In the genomic region with DNA sequence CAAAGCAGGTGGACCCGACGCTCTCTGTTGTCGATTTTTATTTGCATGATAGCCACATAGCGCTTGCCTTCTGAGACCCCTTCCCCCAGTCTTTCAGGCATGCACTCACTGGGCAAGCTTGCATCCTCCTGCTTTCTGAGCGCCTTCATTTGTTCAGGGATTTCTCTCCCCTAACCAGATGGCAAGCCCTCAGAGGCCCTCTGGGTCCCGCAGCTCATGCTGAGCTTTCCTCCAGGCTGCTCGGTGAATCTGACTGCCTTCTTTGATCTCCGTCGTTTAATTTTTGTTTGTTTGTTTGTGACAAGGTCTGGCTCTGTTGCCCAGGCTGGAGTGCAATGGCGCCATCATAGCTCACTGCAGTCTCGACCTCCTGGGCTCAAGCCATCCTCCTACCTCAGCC, we compare ENCODE assay signal across 21 cellular contexts. TPM values are rescaled to one million over a fixed set of nuclear protein-coding genes. Genes with fewer than 3 reads are reported as not detected.
DNase-seq lines count a peak whose midpoint lies in the region; ATAC-seq and TF ChIP-seq lines count a peak whose summit lies in the region.
"Had no signal": no experiment of that assay in that cellular context is flagged by ENCODE, and none has a peak within 500 bp of the region (broad histone marks: within the 10 kb centered on the region; RNA-seq: fewer than 3 reads in every experiment).

No MANE protein-coding gene starts in this region.

- H3K9ac ChIP-seq in neural progenitor cell: no peak overlapping the region
- H3K9ac ChIP-seq: GM23248 had no signal

- H3K4me3 ChIP-seq in neural progenitor cell (no peak overlapping the region), SJCRH30 (no peak overlapping the region)
- H3K4me3 ChIP-seq: GM23248, HAP-1 had no signal

- H3K36me3 Mint-ChIP-seq in glutamatergic neuron (ENCODE audit: unreplicated experiment): peaks cover 5% of the 10 kb centered on the region
- H3K36me3 Mint-ChIP-seq in neural progenitor cell: no peaks in the 10 kb centered on the region
- H3K36me3 Mint-ChIP-seq: CD4-positive, CD25-positive, alpha-beta regulatory T cell; IgD-negative memory B cell had no signal

- TF ChIP-seq CTCF in glutamatergic neuron (IDR thresholded peaks at IDR 0.05; ENCODE audit: partially characterized antibody, unreplicated experiment): no peak
- no peak for TF ChIP-seq CTCF in neural progenitor cell (IDR thresholded peaks at IDR 0.05)

- H3K4me1 Mint-ChIP-seq in glutamatergic neuron (ENCODE audit: low read depth, unreplicated experiment) (peaks cover 7% of the 10 kb centered on the region), neural progenitor cell (no peaks in the 10 kb centered on the region)
- H3K4me1 Mint-ChIP-seq: CD4-positive, CD25-positive, alpha-beta regulatory T cell; CD8-positive, alpha-beta memory T cell had no signal

- H3K9me3 Mint-ChIP-seq in glutamatergic neuron (ENCODE audit: unreplicated experiment) (no peaks in the 10 kb centered on the region), neural progenitor cell (no peaks in the 10 kb centered on the region)
- H3K9me3 Mint-ChIP-seq: CD4-positive, CD25-positive, alpha-beta regulatory T cell; CD8-positive, alpha-beta memory T cell had no signal

- DNase-seq in NCI-H526 (lab: John Stamatoyannopoulos, UW) (peak; percentile 69 to 79), glutamatergic neuron (no peak), neural progenitor cell (ENCODE audit: low spot score) (no peak), amygdala (lab: John Stamatoyannopoulos, UW) (no peak), KG1 (lab: John Stamatoyannopoulos, UW) (no peak), SJCRH30 (no peak)
- DNase-seq: BE2C; C1 segment of cervical spinal cord; CD4-positive, CD25-positive, alpha-beta regulatory T cell; CD8-positive, alpha-beta memory T cell; COR-L47; DMS 273 treated with DMSO at 0.1 percent for 48 hours; DMS53; DND-41; EL; GM23248 had no signal

- H3K27ac Mint-ChIP-seq in glutamatergic neuron (ENCODE audit: unreplicated experiment): peak overlapping the region; percentile 41
- H3K27ac Mint-ChIP-seq in neural progenitor cell: peak overlapping the region; percentile 17
- H3K27ac Mint-ChIP-seq: CD8-positive, alpha-beta memory T cell; IgD-negative memory B cell had no signal

- H3K27me3 ChIP-seq in neural progenitor cell (no peaks in the 10 kb centered on the region), SJCRH30 (no peaks in the 10 kb centered on the region)
- H3K27me3 ChIP-seq: BE2C had no signal

- H3K9me3 ChIP-seq in neural progenitor cell (ENCODE audit: low read depth) (no peaks in the 10 kb centered on the region), SJCRH30 (replicated peaks) (no peaks in the 10 kb centered on the region)
- H3K9me3 ChIP-seq: BE2C, HAP-1 had no signal

- H3K27me3 Mint-ChIP-seq in glutamatergic neuron (ENCODE audit: unreplicated experiment) (peaks cover 3% of the 10 kb centered on the region), neural progenitor cell (ENCODE audit: insufficient read depth, low read depth) (peaks cover 2% of the 10 kb centered on the region)
- H3K27me3 Mint-ChIP-seq: CD4-positive, CD25-positive, alpha-beta regulatory T cell had no signal

- H3K79me2 ChIP-seq in neural progenitor cell (ENCODE audit: low read depth): no peaks in the 10 kb centered on the region

- H3K4me1 ChIP-seq in neural progenitor cell (no peaks in the 10 kb centered on the region), SJCRH30 (0 out of 2 replicates have a peak, but pooled peaks cover 2% of the 10 kb centered on the region)
- H3K4me1 ChIP-seq: BE2C, HAP-1 had no signal

- no peaks in the 10 kb centered on the region for H3K36me3 ChIP-seq in neural progenitor cell
- H3K36me3 ChIP-seq in SJCRH30: no peaks in the 10 kb centered on the region
- H3K36me3 ChIP-seq: BE2C, HAP-1 had no signal

- no peak overlapping the region for H3K27ac ChIP-seq in neural progenitor cell
- H3K27ac ChIP-seq in SJCRH30: no peak overlapping the region
- H3K27ac ChIP-seq: GM23248, HL-60 had no signal

- H2AFZ ChIP-seq in neural progenitor cell (replicated peaks): no peak overlapping the region
- H2AFZ ChIP-seq: GM23248 had no signal

- ATAC-seq in HG03460 (IDR thresholded peaks at IDR 0.05; ENCODE audit: unreplicated experiment): no peak

- H3K4me3 Mint-ChIP-seq in glutamatergic neuron (ENCODE audit: unreplicated experiment) (no peak overlapping the region), neural progenitor cell (no peak overlapping the region)
- H3K4me3 Mint-ChIP-seq: CD4-positive, CD25-positive, alpha-beta regulatory T cell; CD8-positive, alpha-beta memory T cell; IgD-negative memory B cell had no signal

- H3F3A ChIP-seq in neural progenitor cell (ENCODE audit: low read depth): no peaks in the 10 kb centered on the region

- H4K20me1 ChIP-seq in neural progenitor cell (ENCODE audit: low read depth): no peaks in the 10 kb centered on the region

- no peak overlapping the region for H3K4me2 ChIP-seq in neural progenitor cell

RNA-seq across cellular contexts. Expression of gene ITIH5, which starts 58.8 kb away (rescaled TPM):
- total RNA-seq in glutamatergic neuron (ENCODE audit: unreplicated experiment) (0.29 TPM), neural progenitor cell (ENCODE audit: low replicate concordance) (0.84 and 1.1 TPM in 2 replicates)
- 0.65 and 0.66 TPM in 2 replicates for total RNA-seq in SJCRH30 (2014; rRNA removed; shearing (Covaris generic))
- total RNA-seq: CD4-positive, CD25-positive, alpha-beta regulatory T cell; CD8-positive, alpha-beta memory T cell; GM23248; HT1080 had no signal

Comparison
In these comparisons a context has a peak if more than half of its experiments do, and no peak if none do; other contexts are left out.
1. DNase-seq: peak in NCI-H526 (2 of 2); none in glutamatergic neuron (single experiment), neural progenitor cell (single experiment), amygdala (0 of 56), KG1 (single experiment) and SJCRH30 (0 of 2).